ENCODE assay signal across 17 cellular contexts in genomic region chr2:198008230-198008629, GRCh38.
A peak's percentile ranks its signal among the peaks of the same experiment; 100 is the strongest.
DNase-seq lines count a peak whose midpoint lies in the region; ATAC-seq, FAIRE-seq and TF ChIP-seq lines count a peak whose summit lies in the region.
"Had no signal": no experiment of that assay in that cellular context is flagged by ENCODE, and none has a peak within 500 bp of the region (broad histone marks: within the 10 kb centered on the region; RNA-seq: fewer than 3 reads in every experiment).

No MANE protein-coding gene starts in this region.

- H3K36me3 ChIP-seq in KMS-11 (ENCODE audit: insufficient read depth), result no peaks in the 10 kb centered on the region
- H3K36me3 ChIP-seq in astrocyte (ENCODE audit: insufficient read depth, low read length), result no peaks in the 10 kb centered on the region
- H3K36me3 ChIP-seq: BLaER1 treated with 17β-estradiol and CSF1 and Interleukin-3, amounts not matched to agents 10 nM and 100 nM had no signal

- TF ChIP-seq CTCF in KMS-11 (conservative IDR thresholded peaks at IDR 0.05; ENCODE audit: low read depth, low read length) (no peak), astrocyte (IDR thresholded peaks at IDR 0.05; ENCODE audit: insufficient read depth, low read depth, low read length) (no peak)

- POLR2A ChIA-PET in T-cell (lab: Charles Lee), result no interaction called here

- H3K27ac ChIP-seq in KMS-11 (peak overlapping the region; percentile 98; the same call in 1 of the 2 replicates), astrocyte (ENCODE audit: low read depth, low read length) (no peak overlapping the region)
- H3K27ac ChIP-seq: 22Rv1; BLaER1 treated with 17β-estradiol and CSF1 and Interleukin-3, amounts not matched to agents 10 nM and 100 nM had no signal

- CTCF ChIA-PET in T-cell (lab: Charles Lee), result no interaction called here

- H2AFZ ChIP-seq in KMS-11 (ENCODE audit: low read depth) (no peak overlapping the region), astrocyte (ENCODE audit: low read depth, low read length) (no peak overlapping the region)

- H3K27me3 ChIP-seq in KMS-11 (ENCODE audit: insufficient read depth, low read depth) (no peaks in the 10 kb centered on the region), astrocyte (ENCODE audit: insufficient read depth, low read length) (no peaks in the 10 kb centered on the region)
- H3K27me3 ChIP-seq: BLaER1 treated with 17β-estradiol and CSF1 and Interleukin-3, amounts not matched to agents 10 nM and 100 nM had no signal

- H3K4me1 ChIP-seq in KMS-11 (ENCODE audit: low read depth, poor library complexity, severe bottlenecking) (peaks cover 56% of the 10 kb centered on the region), astrocyte (ENCODE audit: insufficient read depth, low read length) (no peaks in the 10 kb centered on the region)

- FAIRE-seq in astrocyte (lab: Jason Lieb, UNC), result peak; percentile 17
- FAIRE-seq: H1 had no signal

- H3K4me3 ChIP-seq in KMS-11 (IDR thresholded peaks at IDR 0.05; ENCODE audit: insufficient read depth, low read depth, low read length) (no peak overlapping the region), astrocyte (ENCODE audit: insufficient read depth, low read depth, low read length) (no peak overlapping the region)
- H3K4me3 ChIP-seq: BLaER1 treated with 17β-estradiol and CSF1 and Interleukin-3, amounts not matched to agents 10 nM and 100 nM had no signal

- H4K20me1 ChIP-seq in KMS-11 (ENCODE audit: insufficient read depth), result no peaks in the 10 kb centered on the region
- H4K20me1 ChIP-seq in astrocyte (ENCODE audit: insufficient read depth, low read length), result no peaks in the 10 kb centered on the region
- H4K20me1 ChIP-seq: BLaER1 treated with 17β-estradiol and CSF1 and Interleukin-3, amounts not matched to agents 10 nM and 100 nM had no signal

- peak overlapping the region; percentile 78; the same call in 1 of the 2 replicates for H3K4me2 ChIP-seq in KMS-11
- no peak overlapping the region for H3K4me2 ChIP-seq in astrocyte (ENCODE audit: low read length)
- H3K4me2 ChIP-seq: BLaER1 treated with 17β-estradiol and CSF1 and Interleukin-3, amounts not matched to agents 10 nM and 100 nM had no signal

- H3K79me2 ChIP-seq in KMS-11 (ENCODE audit: insufficient read depth, low read depth) (no peaks in the 10 kb centered on the region), astrocyte (ENCODE audit: insufficient read depth, low read length) (no peaks in the 10 kb centered on the region)

- H3K9me3 Mint-ChIP-seq in astrocyte (ENCODE audit: unreplicated experiment) (peaks cover 2% of the 10 kb centered on the region), T-cell (peaks cover 15 to 32% (median 19%) of the 10 kb centered on the region in 3 donors)

- H3K36me3 Mint-ChIP-seq in astrocyte (ENCODE audit: low read depth, unreplicated experiment) (no peaks in the 10 kb centered on the region), T-cell (peaks cover 26% of the 10 kb centered on the region)

- peaks cover 4% of the 10 kb centered on the region for H3K4me1 Mint-ChIP-seq in astrocyte (ENCODE audit: low read depth, unreplicated experiment)
- H3K4me1 Mint-ChIP-seq in T-cell, result peaks cover 42 to 47% (median 47%) of the 10 kb centered on the region in 3 donors

- no peaks in the 10 kb centered on the region for H3K9me3 ChIP-seq in astrocyte (ENCODE audit: insufficient read depth, low read depth, low read length)

- no peaks in the 10 kb centered on the region for H3K27me3 Mint-ChIP-seq in astrocyte (ENCODE audit: low read depth, unreplicated experiment)
- no peaks in the 10 kb centered on the region for H3K27me3 Mint-ChIP-seq in T-cell

- no peak overlapping the region for H3K4me3 Mint-ChIP-seq in astrocyte (ENCODE audit: unreplicated experiment)
- no peak overlapping the region for H3K4me3 Mint-ChIP-seq in T-cell

- H3K9ac ChIP-seq in KMS-11 (no peak overlapping the region), astrocyte (ENCODE audit: low read length) (no peak overlapping the region)
- H3K9ac ChIP-seq: BLaER1 treated with 17β-estradiol and CSF1 and Interleukin-3, amounts not matched to agents 10 nM and 100 nM had no signal

- H3K27ac Mint-ChIP-seq in astrocyte (ENCODE audit: unreplicated experiment) (no peak overlapping the region), T-cell (no peak overlapping the region)

- peak; percentile 12 to 24 for ATAC-seq in activated CD4-positive, CD25-positive, alpha-beta regulatory T cell treated with anti-CD3 and anti-CD28 coated beads, Interleukin-2, amount 50 U/mL, for 24 hours
- ATAC-seq in GM18499 (IDR thresholded peaks at IDR 0.05; ENCODE audit: insufficient read depth, unreplicated experiment), result peak; percentile 30
- no peak for ATAC-seq in T-cell (replicated peaks in 1 of 4)

- no peak for DNase-seq in activated CD4-positive, CD25-positive, alpha-beta regulatory T cell (lab: John Stamatoyannopoulos, UW)
- DNase-seq in astrocyte (ENCODE audit: low read depth) (no peak), NCI-H187 (lab: John Stamatoyannopoulos, UW) (no peak), T-cell (no peak), AG08395 (ENCODE audit: low spot score) (no peak)
- DNase-seq: COR-L47, DMS153, Karpas-422, NCI-H1930, NCI-H2171, SIG-M5 had no signal

Comparison
In these comparisons a context has a peak if more than half of its experiments do, and no peak if none do; other contexts are left out.
1. ATAC-seq: peak in activated CD4-positive, CD25-positive, alpha-beta regulatory T cell treated with anti-CD3 and anti-CD28 coated beads, Interleukin-2, amount 50 U/mL, for 24 hours (2 of 2) and GM18499 (single experiment); none in T-cell (0 of 4).